ENCODE assay signal across 8 cellular contexts in genomic region chr5:171310816-171311697, GRCh38. TPM values are rescaled to one million over a fixed set of nuclear protein-coding genes. Genes with fewer than 3 reads are reported as not detected.
DNase-seq lines count a peak whose midpoint lies in the region; ATAC-seq and TF ChIP-seq lines count a peak whose summit lies in the region.

No MANE protein-coding gene starts in this region.

- peaks cover 26% of the 10 kb centered on the region for H3K27me3 Mint-ChIP-seq in memory B cell

- no peak overlapping the region for H3K9ac ChIP-seq in adipocyte (ENCODE audit: low read length)

- peaks cover 11% of the 10 kb centered on the region for H3K4me1 Mint-ChIP-seq in memory B cell

- intact Hi-C loops in sciatic nerve (cut with DNase I): no loop called here

- H3K36me3 Mint-ChIP-seq in memory B cell: peaks cover 4% of the 10 kb centered on the region

- H3K36me3 ChIP-seq in adipocyte (ENCODE audit: control insufficient read depth, insufficient read depth, low read length, severe bottlenecking): no peaks in the 10 kb centered on the region

- H3K4me1 ChIP-seq in adipocyte (ENCODE audit: control insufficient read depth, insufficient read depth, low read length): peaks cover 5% of the 10 kb centered on the region

- H3K9me3 ChIP-seq in adipocyte (ENCODE audit: control insufficient read depth, low read length): peaks cover 3% of the 10 kb centered on the region

- H3K9me3 Mint-ChIP-seq in memory B cell: peaks cover 3% of the 10 kb centered on the region

- H3K4me3 ChIP-seq in adipocyte (ENCODE audit: low read length): no peak overlapping the region

- peaks cover 78% of the 10 kb centered on the region for H3K27me3 ChIP-seq in adipocyte (replicated peaks; ENCODE audit: control insufficient read depth, insufficient read depth, low read length)

- H3K27ac Mint-ChIP-seq in memory B cell: peak overlapping the region; percentile 72

- ATAC-seq in memory B cell (ENCODE audit: low read depth): no peak
- ATAC-seq in sciatic nerve: no peak

- DNase-seq in AG20443 (ENCODE audit: low spot score): peak; percentile 70
- peak; percentile 69 for DNase-seq in GM20000 (ENCODE audit: low spot score)
- DNase-seq in adipocyte (ENCODE audit: low read depth): peak; percentile 61
- no peak for DNase-seq in memory B cell (ENCODE audit: low spot score in 2 of 2)
- DNase-seq in NCI-H510A (lab: John Stamatoyannopoulos, UW): no peak
- DNase-seq in sciatic nerve (ENCODE audit: low spot score): no peak
- DNase-seq in AML-193 (lab: John Stamatoyannopoulos, UW): no peak
- DNase-seq in putamen (ENCODE audit: low spot score): no peak

- no peak overlapping the region for H3K4me3 Mint-ChIP-seq in memory B cell

- TF ChIP-seq CTCF in GM20000 (IDR thresholded peaks at IDR 0.05; ENCODE audit: extremely low read depth, missing control alignments): no peak

RNA-seq across cellular contexts. Expression of gene TLX3, which starts 2.0 kb away (rescaled TPM):
- total RNA-seq in sciatic nerve: not detected

Comparison
In these comparisons a context has a peak if more than half of its experiments do, and no peak if none do; other contexts are left out.
1. DNase-seq: peak in AG20443 (single experiment), GM20000 (single experiment) and adipocyte (single experiment); none in memory B cell (0 of 2), NCI-H510A (single experiment), sciatic nerve (single experiment), AML-193 (0 of 2) and putamen (single experiment).